In the genomic region with DNA sequence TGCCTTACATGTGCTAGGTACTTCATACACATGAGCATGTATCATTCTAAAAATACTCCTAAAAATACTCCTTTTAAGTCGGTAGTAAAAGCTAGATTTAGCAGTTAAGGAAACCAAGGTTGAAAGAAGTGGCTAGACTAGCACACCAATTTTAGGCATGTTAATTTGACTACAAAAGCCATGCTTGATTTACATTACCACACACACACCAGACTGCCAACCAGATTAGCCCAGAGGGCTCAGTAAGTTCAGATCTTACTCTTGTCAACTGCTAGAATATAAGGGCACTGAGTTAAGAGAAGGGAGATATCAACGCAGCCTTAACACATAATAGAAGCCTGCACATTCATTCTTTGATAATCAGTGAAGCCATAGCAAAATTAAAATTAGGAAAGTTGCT, we compare ENCODE assay signal across 17 cellular contexts.
DNase-seq lines count a peak whose midpoint lies in the region; ATAC-seq and TF ChIP-seq lines count a peak whose summit lies in the region.
"Had no signal": no experiment of that assay in that cellular context is flagged by ENCODE, and none has a peak within 500 bp of the region (broad histone marks: within the 10 kb centered on the region; RNA-seq: fewer than 3 reads in every experiment).

No MANE protein-coding gene starts in this region.

- H3K9me3 ChIP-seq in OCI-LY7 (ENCODE audit: low read length), result no peaks in the 10 kb centered on the region
- H3K9me3 ChIP-seq in A673 (ENCODE audit: low read depth, low read length, poor library complexity, severe bottlenecking), result no peaks in the 10 kb centered on the region

- TF ChIP-seq CTCF in GM12865 (IDR thresholded peaks at IDR 0.05; ENCODE audit: insufficient read depth, low read depth, low read length, missing control alignments) (no peak), OCI-LY7 (conservative IDR thresholded peaks at IDR 0.05; ENCODE audit: low read length) (no peak), A673 (conservative IDR thresholded peaks at IDR 0.05; ENCODE audit: low read depth, low read length) (no peak)

- DNase-seq in GM12865 (ENCODE audit: low read depth) (peak; percentile 45), OCI-LY7 (ENCODE audit: low spot score) (no peak), NOMO-1 treated with dmso at 0.1 percent for 144 hours (lab: John Stamatoyannopoulos, UW; ENCODE audit: unreplicated experiment) (no peak), A673 (ENCODE audit: low spot score) (no peak), DMS53 treated with DMSO at 0.1 percent for 48 hours (lab: John Stamatoyannopoulos, UW; ENCODE audit: unreplicated experiment) (no peak)
- DNase-seq: 8988T; ACHN; CD4-positive, CD25-positive, alpha-beta regulatory T cell; DMS53; HCEC 1CT; HFFc6; Kasumi-1; KBM-7 had no signal

- ATAC-seq in GM21447 (IDR thresholded peaks at IDR 0.05; ENCODE audit: unreplicated experiment) (peak; percentile 57), HG03060 (IDR thresholded peaks at IDR 0.05; ENCODE audit: low read depth, unreplicated experiment) (peak; percentile 53), HG02938 (IDR thresholded peaks at IDR 0.05; ENCODE audit: unreplicated experiment) (no peak)

- no peaks in the 10 kb centered on the region for H3K9me2 ChIP-seq in OCI-LY7 (ENCODE audit: insufficient read depth, low read length)

- intact Hi-C loops in OCI-LY7 (cut with micrococcal nuclease; ENCODE audit: unreplicated experiment) (no loop called here), A673 (cut with micrococcal nuclease; ENCODE audit: unreplicated experiment) (no loop called here)

- peak overlapping the region; percentile 78 for H2AFZ ChIP-seq in OCI-LY7 (ENCODE audit: low read length)

- CTCF ChIA-PET in OCI-LY7 (lab: Charles Lee; ENCODE audit: unreplicated experiment), result no interaction called here
- CTCF ChIA-PET in A673 (lab: Charles Lee), result no interaction called here

- H4K20me1 ChIP-seq in OCI-LY7 (ENCODE audit: insufficient read depth, low read length), result no peaks in the 10 kb centered on the region
- H4K20me1 ChIP-seq: BLaER1 treated with 17β-estradiol and CSF1 and Interleukin-3, amounts not matched to agents 10 nM and 100 nM had no signal

- H3K27me3 ChIP-seq in A673 (replicated peaks; ENCODE audit: insufficient read depth, low read depth, low read length, poor library complexity), result no peaks in the 10 kb centered on the region
- H3K27me3 ChIP-seq: BLaER1 treated with 17β-estradiol and CSF1 and Interleukin-3, amounts not matched to agents 10 nM and 100 nM had no signal

- H3K79me2 ChIP-seq in OCI-LY7 (ENCODE audit: insufficient read depth, low read depth, low read length), result no peaks in the 10 kb centered on the region

- BruUV-seq in OCI-LY7 (replicated peaks; lab: Mats Ljungman, UMichigan) (no TSS peak), A673 (replicated peaks; lab: Mats Ljungman, UMichigan) (no TSS peak)

- POLR2A ChIA-PET in OCI-LY7 (lab: Charles Lee), result interaction anchor here (0.6 kb wide), 1 partner anchor 116 kb away, joined by 3 read pairs; no protein-coding TSS in a partner anchor
- POLR2A ChIA-PET in A673 (lab: Charles Lee; ENCODE audit: low non-redundant PET), result no interaction called here

- H3K4me1 ChIP-seq in OCI-LY7 (ENCODE audit: insufficient read depth, low read length, poor library complexity, severe bottlenecking), result peaks cover 14% of the 10 kb centered on the region
- no peaks in the 10 kb centered on the region for H3K4me1 ChIP-seq in A673 (ENCODE audit: insufficient read depth, low read length, poor library complexity, severe bottlenecking)

- H3K4me3 ChIP-seq in GM12865 (ENCODE audit: low read depth, low read length) (no peak overlapping the region), OCI-LY7 (ENCODE audit: low read depth, low read length, poor library complexity, severe bottlenecking) (no peak overlapping the region), A673 (ENCODE audit: low read depth, low read length, poor library complexity, severe bottlenecking) (no peak overlapping the region)
- H3K4me3 ChIP-seq: BLaER1 treated with 17β-estradiol and CSF1 and Interleukin-3, amounts not matched to agents 10 nM and 100 nM had no signal

- no peaks in the 10 kb centered on the region for H3K36me3 ChIP-seq in OCI-LY7 (ENCODE audit: insufficient read depth, low read length)
- no peaks in the 10 kb centered on the region for H3K36me3 ChIP-seq in A673 (ENCODE audit: insufficient read depth, low read length, poor library complexity, severe bottlenecking)
- H3K36me3 ChIP-seq: BLaER1 treated with 17β-estradiol and CSF1 and Interleukin-3, amounts not matched to agents 10 nM and 100 nM had no signal

- H3K4me2 ChIP-seq in OCI-LY7 (ENCODE audit: low read length), result peak overlapping the region; percentile 46
- H3K4me2 ChIP-seq: BLaER1 treated with 17β-estradiol and CSF1 and Interleukin-3, amounts not matched to agents 10 nM and 100 nM had no signal

- no peak overlapping the region for H3K27ac ChIP-seq in OCI-LY7 (ENCODE audit: low read depth, low read length, poor library complexity, severe bottlenecking)
- H3K27ac ChIP-seq in A673 (ENCODE audit: low read depth, low read length, poor library complexity, severe bottlenecking), result no peak overlapping the region
- H3K27ac ChIP-seq: BLaER1 treated with 17β-estradiol and CSF1 and Interleukin-3, amounts not matched to agents 10 nM and 100 nM had no signal
